ENCODE assay signal across 14 cellular contexts in the genomic region with DNA sequence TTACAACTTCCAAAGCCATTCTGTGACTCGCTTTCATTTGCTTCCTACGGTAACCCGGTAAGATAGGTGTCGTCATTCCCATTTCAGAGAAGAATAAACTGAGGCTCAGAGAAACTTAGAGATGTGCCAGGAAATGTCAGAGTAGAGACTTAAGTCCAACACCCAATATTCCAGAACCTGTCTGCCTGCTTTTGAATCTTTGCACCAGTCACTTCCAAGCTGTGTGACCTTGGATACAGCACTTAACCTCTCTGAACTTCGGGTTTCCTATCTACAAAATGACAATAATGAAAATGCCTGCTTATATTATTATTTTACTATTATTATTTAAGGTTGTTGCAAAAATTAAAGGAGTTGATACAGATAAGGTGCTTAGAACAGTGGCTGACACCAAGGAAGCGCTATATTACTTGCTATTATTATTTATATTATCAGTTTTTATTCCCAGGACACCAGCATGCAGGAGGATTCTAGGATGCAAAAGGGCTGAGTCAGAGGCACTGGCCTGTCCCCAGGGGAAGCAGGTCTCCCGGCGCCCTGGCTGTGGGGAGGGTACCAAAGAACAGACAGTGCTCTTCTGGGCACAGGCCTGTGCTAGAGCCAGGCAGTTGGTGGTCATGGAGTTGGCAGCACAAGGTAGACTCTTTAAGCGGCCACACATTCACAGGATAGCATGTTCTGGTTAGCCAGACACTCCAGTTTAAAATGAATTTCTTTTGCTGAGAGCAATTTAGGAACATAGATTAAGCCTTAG. TPM values are rescaled to one million over a fixed set of nuclear protein-coding genes. Genes with fewer than 3 reads are reported as not detected.
DNase-seq lines count a peak whose midpoint lies in the region; ATAC-seq and TF ChIP-seq lines count a peak whose summit lies in the region.
"Had no signal": no experiment of that assay in that cellular context is flagged by ENCODE, and none has a peak within 500 bp of the region (broad histone marks: within the 10 kb centered on the region; RNA-seq: fewer than 3 reads in every experiment).

No MANE protein-coding gene starts in this region.

- no peak for TF ChIP-seq EP300 in transverse colon (IDR thresholded peaks at IDR 0.05; ENCODE audit: low read depth)

- H3K27me3 ChIP-seq in left ventricle myocardium inferior (ENCODE audit: low read depth) (peaks cover 3% of the 10 kb centered on the region), muscle layer of duodenum (ENCODE audit: low read depth, low read length) (no peaks in the 10 kb centered on the region), transverse colon (peaks cover under 1% of the 10 kb centered on the region)

- in situ Hi-C loops in transverse colon (cut with MboI; ENCODE audit: low pct_ligation_motif_present in 1 of 4, low pct_unique_long_range_greater_than_20kb in 1 of 4, low sequenced_read_pairs in 3 of 4) = no loop called here
- in situ Hi-C loops in GM13976 (cut with MboI; ENCODE audit: low sequenced_read_pairs, unreplicated experiment) = no loop called here

- peak overlapping the region; percentile 77 for H3K4me3 ChIP-seq in left ventricle myocardium inferior
- H3K4me3 ChIP-seq in muscle layer of duodenum (ENCODE audit: low read depth in 1 of 2, low read length in 2 of 2) = peak overlapping the region; percentile 14 to 47
- peak overlapping the region in 1 of 4 donors; percentile 57 for H3K4me3 ChIP-seq in transverse colon
- H3K4me3 ChIP-seq: pancreas had no signal

- H3K36me3 ChIP-seq in left ventricle myocardium inferior = peaks cover 21% of the 10 kb centered on the region
- H3K36me3 ChIP-seq in muscle layer of duodenum (ENCODE audit: control insufficient read depth in 1 of 2, insufficient read depth in 2 of 2, low read length in 2 of 2) = peaks cover 8% of the 10 kb centered on the region in 2 donors
- H3K36me3 ChIP-seq in transverse colon = no peaks in the 10 kb centered on the region
- H3K36me3 ChIP-seq: pancreas had no signal

- TF ChIP-seq POLR2A in transverse colon (IDR thresholded peaks at IDR 0.05) = no peak

- 66 to 68% methylated on average over 2 to 9 of the region's 9 CpGs for WGBS in transverse colon (ENCODE audit: low coverage in 1 of 2), 2 donors

- H3K4me1 ChIP-seq in left ventricle myocardium inferior (peaks cover 96% of the 10 kb centered on the region), muscle layer of duodenum (ENCODE audit: control insufficient read depth in 1 of 2, insufficient read depth in 2 of 2, low read length in 2 of 2) (peaks cover 0 to 55% of the 10 kb centered on the region in 2 donors), transverse colon (peaks cover 0 to 10% (median 3%) of the 10 kb centered on the region in 4 donors)

- ATAC-seq in HG03342 (IDR thresholded peaks at IDR 0.05; ENCODE audit: unreplicated experiment) = no peak
- ATAC-seq: esophagus mucosa had no signal

- H3K27ac ChIP-seq in caudate nucleus (ENCODE audit: low read depth, low read length) = peak overlapping the region; percentile 63
- H3K27ac ChIP-seq in left ventricle myocardium inferior (replicated peaks) = peak overlapping the region; percentile 91
- peak overlapping the region; percentile 48 for H3K27ac ChIP-seq in muscle layer of duodenum (ENCODE audit: low read length)
- peak overlapping the region; percentile 88 to 95 (median 90) for H3K27ac ChIP-seq in transverse colon

- DNase-seq in caudate nucleus (lab: John Stamatoyannopoulos, UW) (peak in 14 of 61 donors; percentile 1 to 40 (median 11)), left ventricle myocardium inferior (peak; percentile 67), transverse colon (no peak), GM13976 (ENCODE audit: low spot score) (no peak), cortex of kidney (lab: John Stamatoyannopoulos, UW) (no peak), mesenteric fat pad (ENCODE audit: low spot score) (no peak)
- DNase-seq: activated CD4-positive, alpha-beta T cell treated with anti-CD3 and anti-CD28 coated beads for 4 hours; activated CD8-positive, alpha-beta memory T cell treated with anti-CD3 and anti-CD28 coated beads, Interleukin-2, amount 50 U/mL, for 48 hours; NCI-H1436 treated with DMSO at 0.1 percent for 48 hours; pancreas; SIG-M5 had no signal

- intact Hi-C loops in left ventricle myocardium inferior (cut with micrococcal nuclease) (no loop called here), transverse colon (cut with DNase I; ENCODE audit: low total_unique reads) (no loop called here)

- H3K9me3 ChIP-seq in left ventricle myocardium inferior (replicated peaks) (no peaks in the 10 kb centered on the region), muscle layer of duodenum (ENCODE audit: control insufficient read depth in 1 of 2, low read length in 2 of 2) (no peaks in the 10 kb centered on the region), transverse colon (no peaks in the 10 kb centered on the region)
- H3K9me3 ChIP-seq: pancreas had no signal

- TF ChIP-seq CTCF in left ventricle myocardium inferior (IDR thresholded peaks at IDR 0.05; ENCODE audit: borderline replicate concordance) = no peak
- no peak for TF ChIP-seq CTCF in transverse colon (IDR thresholded peaks at IDR 0.05)
- no peak for TF ChIP-seq CTCF in GM13976 (IDR thresholded peaks at IDR 0.05; ENCODE audit: borderline replicate concordance, control extremely low read depth, extremely low read depth, insufficient read depth, missing control alignments)

RNA-seq across cellular contexts. Expression of a gene that starts 5.4 kb away (rescaled TPM):
- total RNA-seq in left ventricle myocardium inferior (512 TPM), transverse colon (10 to 100 TPM; 42.7 to 59.8 (median 51.9) TPM), mesenteric fat pad (66.4 TPM)
